ENCODE assay signal across 1 cellular context in the genomic region with DNA sequence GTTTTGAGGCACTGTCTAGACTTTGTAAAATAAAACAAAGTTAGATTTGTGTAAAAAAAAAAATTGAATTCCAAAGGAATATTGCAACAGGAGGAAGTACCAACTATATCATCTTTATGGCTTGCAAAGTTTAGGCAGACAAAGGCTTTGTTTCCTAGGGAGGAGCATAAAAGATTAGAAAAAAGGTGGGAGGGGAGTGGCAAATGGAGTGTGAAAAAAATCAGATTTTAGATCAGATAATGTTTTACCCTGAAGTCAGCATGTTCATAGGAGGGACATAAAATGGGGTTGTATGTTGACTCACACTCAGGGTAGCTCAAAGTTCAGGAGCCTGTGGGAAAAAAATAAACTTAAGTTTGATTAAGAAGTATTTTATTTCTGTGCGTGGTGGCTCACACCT.
TF ChIP-seq lines count a peak whose summit lies in the region.

No MANE protein-coding gene starts in this region.

TF ChIP-seq in HepG2, 621 proteins besides CTCF, POLR2A, EP300 and RAD21 (continued from another document):
- TF ChIP-seq PRDM4 (CRISPR knock-in tag; IDR thresholded peaks at IDR 0.05; ENCODE audit: borderline replicate concordance): no peak
- no peak for TF ChIP-seq CHD4 (IDR thresholded peaks at IDR 0.05; ENCODE audit: borderline replicate concordance, low read length)
